In genomic region chr6:137641474-137642077, GRCh38 we compare ENCODE assay signal across 8 cellular contexts.
DNase-seq lines count a peak whose midpoint lies in the region; ATAC-seq, FAIRE-seq and TF ChIP-seq lines count a peak whose summit lies in the region.

No MANE protein-coding gene starts in this region.

- H3K4me1 Mint-ChIP-seq in naive thymus-derived CD4-positive, alpha-beta T cell, result peaks cover 0 to 17% (median 12%) of the 10 kb centered on the region in 7 donors
- peaks cover 8 to 16% of the 10 kb centered on the region in 2 donors for H3K4me1 Mint-ChIP-seq in stimulated activated naive B cell treated with anti-CD40 and anti-IgM and Interleukin-4, amounts not matched to agents 10 μg/mL and 1 μg/mL and 100 μg/mL, for 72 hours

- peak; percentile 55 for ATAC-seq in HG03571 (IDR thresholded peaks at IDR 0.05; ENCODE audit: unreplicated experiment)
- peak; percentile 89 for ATAC-seq in naive thymus-derived CD4-positive, alpha-beta T cell
- peak; percentile 84 to 90 for ATAC-seq in stimulated activated naive B cell treated with anti-CD40 and anti-IgM and Interleukin-4, amounts not matched to agents 10 μg/mL and 1 μg/mL and 100 μg/mL, for 72 hours (replicated peaks)

- no peaks in the 10 kb centered on the region for H3K36me3 ChIP-seq in naive thymus-derived CD4-positive, alpha-beta T cell (ENCODE audit: control insufficient read depth in 2 of 3, insufficient read depth in 3 of 3, low read length in 3 of 3)

- H3K27ac Mint-ChIP-seq in naive thymus-derived CD4-positive, alpha-beta T cell, result no peak overlapping the region
- H3K27ac Mint-ChIP-seq in stimulated activated naive B cell treated with anti-CD40 and anti-IgM and Interleukin-4, amounts not matched to agents 10 μg/mL and 1 μg/mL and 100 μg/mL, for 72 hours, result no peak overlapping the region

- FAIRE-seq in A204.1 (lab: Jason Lieb, UNC) (peak; percentile 97), GM18507 (lab: Jason Lieb, UNC) (peak; percentile 92)

- CTCF ChIA-PET in naive thymus-derived CD4-positive, alpha-beta T cell (lab: Charles Lee), result interaction anchor here (0.7 to 1.5 kb wide), 8 partner anchors 17 to 670 kb away, joined by 3 to 7 read pairs (median 4); no protein-coding TSS in a partner anchor

- no peaks in the 10 kb centered on the region for H3K27me3 ChIP-seq in naive thymus-derived CD4-positive, alpha-beta T cell (ENCODE audit: control insufficient read depth in 2 of 2, insufficient read depth in 2 of 2, low read length in 2 of 2)

- peaks cover 0 to 13% (median 6%) of the 10 kb centered on the region in 5 donors for H3K27me3 Mint-ChIP-seq in naive thymus-derived CD4-positive, alpha-beta T cell
- peaks cover 0 to 19% of the 10 kb centered on the region in 2 donors for H3K27me3 Mint-ChIP-seq in stimulated activated naive B cell treated with anti-CD40 and anti-IgM and Interleukin-4, amounts not matched to agents 10 μg/mL and 1 μg/mL and 100 μg/mL, for 72 hours

- no peak overlapping the region for H3K4me3 ChIP-seq in epithelial cell of proximal tubule (ENCODE audit: low read depth, low read length)
- no peak overlapping the region for H3K4me3 ChIP-seq in naive thymus-derived CD4-positive, alpha-beta T cell (ENCODE audit: low read length)

- no peak overlapping the region for H3K4me3 Mint-ChIP-seq in naive thymus-derived CD4-positive, alpha-beta T cell
- no peak overlapping the region for H3K4me3 Mint-ChIP-seq in stimulated activated naive B cell treated with anti-CD40 and anti-IgM and Interleukin-4, amounts not matched to agents 10 μg/mL and 1 μg/mL and 100 μg/mL, for 72 hours

- TF ChIP-seq CTCF in epithelial cell of proximal tubule (conservative IDR thresholded peaks at IDR 0.05; ENCODE audit: low read depth, low read length), result peak; percentile 75

- H3K36me3 Mint-ChIP-seq in naive thymus-derived CD4-positive, alpha-beta T cell, result peaks cover 0 to 1% (median 0%) of the 10 kb centered on the region in 5 donors
- no peaks in the 10 kb centered on the region for H3K36me3 Mint-ChIP-seq in stimulated activated naive B cell treated with anti-CD40 and anti-IgM and Interleukin-4, amounts not matched to agents 10 μg/mL and 1 μg/mL and 100 μg/mL, for 72 hours

- intact Hi-C loops in naive thymus-derived CD4-positive, alpha-beta T cell (cut with micrococcal nuclease), result loop anchor here (1.0 to 10.0 kb wide), 13 partner anchors 53 to 1037 kb away; partner anchors contain the start of gene PEX7 (in 1 of the 2)

- DNase-seq in GM18507 (ENCODE audit: extremely low spot score, insufficient read length, low read depth), result peak; percentile 35
- DNase-seq in NOMO-1 treated with DMSO at 0.1 percent for 48 hours (lab: John Stamatoyannopoulos, UW; ENCODE audit: unreplicated experiment), result peak; percentile 41
- DNase-seq in activated CD8-positive, alpha-beta memory T cell treated with anti-CD3 and anti-CD28 coated beads, Interleukin-2, amount 50 U/mL, for 1 hour (ENCODE audit: extremely low read depth), result peak; percentile 27
- DNase-seq in epithelial cell of proximal tubule (ENCODE audit: low read depth), result no peak
- peak; percentile 25 to 65 (median 57) for DNase-seq in naive thymus-derived CD4-positive, alpha-beta T cell
- DNase-seq in stimulated activated naive B cell treated with anti-CD40 and anti-IgM and Interleukin-4, amounts not matched to agents 10 μg/mL and 1 μg/mL and 100 μg/mL, for 72 hours, result peak; percentile 14

- H3K27ac ChIP-seq in naive thymus-derived CD4-positive, alpha-beta T cell (ENCODE audit: low read depth, low read length), result no peak overlapping the region

- H3K9me3 Mint-ChIP-seq in naive thymus-derived CD4-positive, alpha-beta T cell, result no peaks in the 10 kb centered on the region
- no peaks in the 10 kb centered on the region for H3K9me3 Mint-ChIP-seq in stimulated activated naive B cell treated with anti-CD40 and anti-IgM and Interleukin-4, amounts not matched to agents 10 μg/mL and 1 μg/mL and 100 μg/mL, for 72 hours

- H3K4me1 ChIP-seq in naive thymus-derived CD4-positive, alpha-beta T cell (ENCODE audit: control insufficient read depth in 2 of 2, insufficient read depth in 2 of 2, low read length in 2 of 2), result no peaks in the 10 kb centered on the region

- H3K9me3 ChIP-seq in naive thymus-derived CD4-positive, alpha-beta T cell (ENCODE audit: control insufficient read depth in 2 of 3, low read length in 3 of 3), result no peaks in the 10 kb centered on the region

- POLR2A ChIA-PET in naive thymus-derived CD4-positive, alpha-beta T cell (lab: Charles Lee), result interaction anchor here (0.6 kb wide), 1 partner anchor 474 kb away, joined by 5 read pairs; no protein-coding TSS in a partner anchor
